ENCODE assay signal across 2 cellular contexts in genomic region chr11:97956904-97957303, GRCh38.
TF ChIP-seq lines count a peak whose summit lies in the region.

No MANE protein-coding gene starts in this region.

TF ChIP-seq in GM23338, 12 proteins besides CTCF, POLR2A, EP300 and RAD21 (continued from another document):
- TF ChIP-seq ETS1 (IDR thresholded peaks at IDR 0.05) (no peak), REST (IDR thresholded peaks at IDR 0.05; ENCODE audit: unreplicated experiment) (no peak), ZNF331 (CRISPR knock-in tag; IDR thresholded peaks at IDR 0.05; ENCODE audit: low read depth) (no peak), CREB1 (CRISPR knock-in tag; IDR thresholded peaks at IDR 0.05; ENCODE audit: low read depth) (no peak), ZNF462 (CRISPR knock-in tag; IDR thresholded peaks at IDR 0.05) (no peak), POLR2AphosphoS5 (IDR thresholded peaks at IDR 0.05; ENCODE audit: low read depth) (no peak), STAT1 (IDR thresholded peaks at IDR 0.05; ENCODE audit: unreplicated experiment) (no peak), JUNB (IDR thresholded peaks at IDR 0.05; ENCODE audit: unreplicated experiment) (no peak)

TF ChIP-seq in K562, 482 proteins besides CTCF, POLR2A, EP300 and RAD21:
- TF ChIP-seq, protein P1, sequence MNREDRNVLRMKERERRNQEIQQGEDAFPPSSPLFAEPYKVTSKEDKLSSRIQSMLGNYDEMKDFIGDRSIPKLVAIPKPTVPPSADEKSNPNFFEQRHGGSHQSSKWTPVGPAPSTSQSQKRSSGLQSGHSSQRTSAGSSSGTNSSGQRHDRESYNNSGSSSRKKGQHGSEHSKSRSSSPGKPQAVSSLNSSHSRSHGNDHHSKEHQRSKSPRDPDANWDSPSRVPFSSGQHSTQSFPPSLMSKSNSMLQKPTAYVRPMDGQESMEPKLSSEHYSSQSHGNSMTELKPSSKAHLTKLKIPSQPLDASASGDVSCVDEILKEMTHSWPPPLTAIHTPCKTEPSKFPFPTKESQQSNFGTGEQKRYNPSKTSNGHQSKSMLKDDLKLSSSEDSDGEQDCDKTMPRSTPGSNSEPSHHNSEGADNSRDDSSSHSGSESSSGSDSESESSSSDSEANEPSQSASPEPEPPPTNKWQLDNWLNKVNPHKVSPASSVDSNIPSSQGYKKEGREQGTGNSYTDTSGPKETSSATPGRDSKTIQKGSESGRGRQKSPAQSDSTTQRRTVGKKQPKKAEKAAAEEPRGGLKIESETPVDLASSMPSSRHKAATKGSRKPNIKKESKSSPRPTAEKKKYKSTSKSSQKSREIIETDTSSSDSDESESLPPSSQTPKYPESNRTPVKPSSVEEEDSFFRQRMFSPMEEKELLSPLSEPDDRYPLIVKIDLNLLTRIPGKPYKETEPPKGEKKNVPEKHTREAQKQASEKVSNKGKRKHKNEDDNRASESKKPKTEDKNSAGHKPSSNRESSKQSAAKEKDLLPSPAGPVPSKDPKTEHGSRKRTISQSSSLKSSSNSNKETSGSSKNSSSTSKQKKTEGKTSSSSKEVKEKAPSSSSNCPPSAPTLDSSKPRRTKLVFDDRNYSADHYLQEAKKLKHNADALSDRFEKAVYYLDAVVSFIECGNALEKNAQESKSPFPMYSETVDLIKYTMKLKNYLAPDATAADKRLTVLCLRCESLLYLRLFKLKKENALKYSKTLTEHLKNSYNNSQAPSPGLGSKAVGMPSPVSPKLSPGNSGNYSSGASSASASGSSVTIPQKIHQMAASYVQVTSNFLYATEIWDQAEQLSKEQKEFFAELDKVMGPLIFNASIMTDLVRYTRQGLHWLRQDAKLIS (CRISPR knock-in tag; IDR thresholded peaks at IDR 0.05) = no peak
- no peak for TF ChIP-seq NCOA6 (IDR thresholded peaks at IDR 0.05)
- TF ChIP-seq FOXJ2 (tag; IDR thresholded peaks at IDR 0.05) = no peak
- no peak for TF ChIP-seq SIN3A (IDR thresholded peaks at IDR 0.05; ENCODE audit: borderline replicate concordance in 2 of 2, control insufficient read depth in 1 of 2, low read depth in 2 of 2, low read length in 2 of 2)
- TF ChIP-seq ZNF24 (IDR thresholded peaks at IDR 0.05) = no peak
- TF ChIP-seq, protein P2, sequence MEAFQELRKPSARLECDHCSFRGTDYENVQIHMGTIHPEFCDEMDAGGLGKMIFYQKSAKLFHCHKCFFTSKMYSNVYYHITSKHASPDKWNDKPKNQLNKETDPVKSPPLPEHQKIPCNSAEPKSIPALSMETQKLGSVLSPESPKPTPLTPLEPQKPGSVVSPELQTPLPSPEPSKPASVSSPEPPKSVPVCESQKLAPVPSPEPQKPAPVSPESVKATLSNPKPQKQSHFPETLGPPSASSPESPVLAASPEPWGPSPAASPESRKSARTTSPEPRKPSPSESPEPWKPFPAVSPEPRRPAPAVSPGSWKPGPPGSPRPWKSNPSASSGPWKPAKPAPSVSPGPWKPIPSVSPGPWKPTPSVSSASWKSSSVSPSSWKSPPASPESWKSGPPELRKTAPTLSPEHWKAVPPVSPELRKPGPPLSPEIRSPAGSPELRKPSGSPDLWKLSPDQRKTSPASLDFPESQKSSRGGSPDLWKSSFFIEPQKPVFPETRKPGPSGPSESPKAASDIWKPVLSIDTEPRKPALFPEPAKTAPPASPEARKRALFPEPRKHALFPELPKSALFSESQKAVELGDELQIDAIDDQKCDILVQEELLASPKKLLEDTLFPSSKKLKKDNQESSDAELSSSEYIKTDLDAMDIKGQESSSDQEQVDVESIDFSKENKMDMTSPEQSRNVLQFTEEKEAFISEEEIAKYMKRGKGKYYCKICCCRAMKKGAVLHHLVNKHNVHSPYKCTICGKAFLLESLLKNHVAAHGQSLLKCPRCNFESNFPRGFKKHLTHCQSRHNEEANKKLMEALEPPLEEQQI (IDR thresholded peaks at IDR 0.05) = no peak
- TF ChIP-seq MAZ (CRISPR knock-in tag; conservative IDR thresholded peaks at IDR 0.05 in 1 of 2, IDR thresholded peaks at IDR 0.05 in 1 of 2) = no peak
- TF ChIP-seq, protein P3, sequence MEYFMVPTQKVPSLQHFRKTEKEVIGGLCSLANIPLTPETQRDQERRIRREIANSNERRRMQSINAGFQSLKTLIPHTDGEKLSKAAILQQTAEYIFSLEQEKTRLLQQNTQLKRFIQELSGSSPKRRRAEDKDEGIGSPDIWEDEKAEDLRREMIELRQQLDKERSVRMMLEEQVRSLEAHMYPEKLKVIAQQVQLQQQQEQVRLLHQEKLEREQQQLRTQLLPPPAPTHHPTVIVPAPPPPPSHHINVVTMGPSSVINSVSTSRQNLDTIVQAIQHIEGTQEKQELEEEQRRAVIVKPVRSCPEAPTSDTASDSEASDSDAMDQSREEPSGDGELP (CRISPR knock-in tag; IDR thresholded peaks at IDR 0.05; ENCODE audit: borderline replicate concordance) = no peak
- no peak for TF ChIP-seq MLX (CRISPR knock-in tag; conservative IDR thresholded peaks at IDR 0.05)
- TF ChIP-seq HNRNPLL (IDR thresholded peaks at IDR 0.05; ENCODE audit: low read depth, low read length, poor library complexity, severe bottlenecking) = no peak
- TF ChIP-seq GTF3C2 (IDR thresholded peaks at IDR 0.05; ENCODE audit: borderline replicate concordance, extremely low read depth, insufficient read length) = no peak
